ENCODE assay signal across 1 cellular context in genomic region chr3:37279226-37279625, GRCh38.
TF ChIP-seq lines count a peak whose summit lies in the region.

No MANE protein-coding gene starts in this region.

TF ChIP-seq in IMR-90, 13 proteins besides CTCF, POLR2A, EP300 and RAD21 (continued from another document):
- no peak for TF ChIP-seq ELK1 (IDR thresholded peaks at IDR 0.05; ENCODE audit: borderline replicate concordance, low read depth, low read length)
